Comparison of ENCODE assay signal across 8 cellular contexts in the genomic region with DNA sequence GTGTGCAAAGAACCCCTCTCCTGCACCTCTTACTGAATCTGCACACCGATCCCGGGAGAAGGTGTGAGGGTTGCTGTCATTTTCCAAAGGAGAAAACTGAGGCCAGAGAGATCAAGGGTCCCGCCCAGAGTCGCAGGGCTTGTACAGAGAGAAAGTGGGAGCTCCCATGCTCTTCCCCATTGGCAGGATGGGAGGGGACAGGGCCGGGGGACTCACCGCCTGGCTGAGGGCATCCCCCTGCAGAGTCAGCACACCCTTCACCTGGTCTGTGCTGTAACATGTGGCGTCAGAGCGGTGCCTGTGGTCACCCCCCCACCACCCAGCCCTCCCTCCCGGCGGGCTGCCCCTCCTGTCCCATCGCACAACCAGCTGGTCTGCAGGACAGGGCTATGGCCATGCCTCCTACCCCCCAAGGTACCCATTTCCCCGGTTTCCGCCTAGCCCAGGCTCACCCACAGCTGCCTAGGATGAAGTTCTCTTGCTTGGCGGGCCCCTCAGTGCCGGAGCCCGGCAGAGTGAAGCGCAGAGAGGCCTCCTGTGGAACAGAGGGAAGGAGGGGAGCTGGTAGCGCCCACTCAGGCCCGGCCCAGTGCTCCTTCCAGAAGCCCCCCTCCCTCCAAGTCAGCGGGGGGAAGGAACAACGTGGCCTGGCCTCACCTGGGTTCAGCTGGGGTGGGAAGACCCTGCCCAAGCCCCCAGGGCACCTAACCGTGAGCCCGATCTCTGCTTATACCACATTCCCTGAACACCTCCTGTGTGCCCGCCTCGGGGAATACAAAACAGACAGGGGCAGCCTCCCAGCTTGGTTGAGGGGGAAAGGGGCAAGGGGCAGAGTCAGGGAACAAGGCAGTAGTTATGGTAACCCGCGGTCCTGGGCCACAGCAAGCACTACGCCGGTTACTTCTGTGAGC. TPM values are rescaled to one million over a fixed set of nuclear protein-coding genes. Genes with fewer than 3 reads are reported as not detected.
A peak's percentile ranks its signal among the peaks of the same experiment; 100 is the strongest.
DNase-seq lines count a peak whose midpoint lies in the region; ATAC-seq and TF ChIP-seq lines count a peak whose summit lies in the region.

No MANE protein-coding gene starts in this region.

- H3K9me3 Mint-ChIP-seq in naive B cell, result no peaks in the 10 kb centered on the region

- peak overlapping the region; percentile 55 for H2AFZ ChIP-seq in KMS-11 (ENCODE audit: low read depth)

- H3K4me1 Mint-ChIP-seq in naive B cell, result peaks cover 15 to 38% (median 21%) of the 10 kb centered on the region in 3 donors

- H4K20me1 ChIP-seq in KMS-11 (ENCODE audit: insufficient read depth), result no peaks in the 10 kb centered on the region

- H3K27ac Mint-ChIP-seq in naive B cell, result peak overlapping the region in 4 of 6 donors; percentile 62 to 94 (median 88)

- H3K27me3 Mint-ChIP-seq in naive B cell, result no peaks in the 10 kb centered on the region

- H3K9ac ChIP-seq in KMS-11, result no peak overlapping the region

- H3K4me1 ChIP-seq in KMS-11 (ENCODE audit: low read depth, poor library complexity, severe bottlenecking), result peaks cover 13% of the 10 kb centered on the region

- DNase-seq in AG09309 (ENCODE audit: low read depth) (no peak), coronary artery (ENCODE audit: low spot score) (no peak), naive B cell (peak; percentile 12), MV-4-11 (lab: John Stamatoyannopoulos, UW) (no peak), kidney tubule cell (ENCODE audit: low spot score) (no peak), KG1 (lab: John Stamatoyannopoulos, UW) (no peak)
- no peak for DNase-seq in effector CD4-positive, alpha-beta T cell

- H3K4me2 ChIP-seq in KMS-11, result peak overlapping the region; percentile 46

- no peaks in the 10 kb centered on the region for H3K36me3 Mint-ChIP-seq in naive B cell

- H3K36me3 ChIP-seq in KMS-11 (ENCODE audit: insufficient read depth), result no peaks in the 10 kb centered on the region

- H3K4me3 ChIP-seq in AG09309 (ENCODE audit: control insufficient read depth, low read depth, low read length), result peak overlapping the region; percentile 50
- H3K4me3 ChIP-seq in KMS-11 (IDR thresholded peaks at IDR 0.05; ENCODE audit: insufficient read depth, low read depth, low read length), result peak overlapping the region; percentile 29
- H3K4me3 ChIP-seq in coronary artery, result peak overlapping the region; percentile 89

- peak overlapping the region; percentile 85 to 94 (median 88) for H3K4me3 Mint-ChIP-seq in naive B cell

- no peaks in the 10 kb centered on the region for H3K79me2 ChIP-seq in KMS-11 (ENCODE audit: insufficient read depth, low read depth)

- H3K27me3 ChIP-seq in KMS-11 (ENCODE audit: insufficient read depth, low read depth), result no peaks in the 10 kb centered on the region

- H3K27ac ChIP-seq in KMS-11 (peak overlapping the region; percentile 16; the same call in 1 of the 2 replicates), coronary artery (peak overlapping the region in 1 of 2 donors; percentile 92)

- no peak for ATAC-seq in naive B cell (ENCODE audit: low read depth in 2 of 2)

- TF ChIP-seq CTCF in AG09309 (IDR thresholded peaks at IDR 0.05; ENCODE audit: control insufficient read depth, insufficient read depth, low read depth, low read length, missing control alignments) (no peak), KMS-11 (conservative IDR thresholded peaks at IDR 0.05; ENCODE audit: low read depth, low read length) (no peak), coronary artery (IDR thresholded peaks at IDR 0.05) (no peak)

RNA-seq across cellular contexts. Expression of gene ROGDI, which starts 1.1 kb away (rescaled TPM):
- polyA plus RNA-seq in naive B cell (ENCODE audit: low read depth in 6 of 6), result 1 to 10 TPM; 2.7 to 8.0 (median 6.1) TPM

RNA-seq across cellular contexts. Expression of gene SMIM22, which starts 6.1 kb away (rescaled TPM):
- not detected for polyA plus RNA-seq in naive B cell (ENCODE audit: low read depth in 6 of 6)

RNA-seq across cellular contexts. Expression of gene SEPTIN12, which starts 13.2 kb away (rescaled TPM):
- not detected for polyA plus RNA-seq in naive B cell (ENCODE audit: low read depth in 6 of 6)

RNA-seq across cellular contexts. Expression of gene ZNF500, which starts 34.3 kb away (rescaled TPM):
- 10 to 100 TPM in 4 of 6 donors, 1 to 10 TPM in 1, not detected in 1; 6.7 to 19.9 (median 14.1) TPM for polyA plus RNA-seq in naive B cell (ENCODE audit: low read depth in 6 of 6)

RNA-seq across cellular contexts. Expression of gene GLYR1, which starts 45.8 kb away (rescaled TPM):
- 10 to 100 TPM; 27.8 to 49.6 (median 37.3) TPM for polyA plus RNA-seq in naive B cell (ENCODE audit: low read depth in 6 of 6)

Comparison
In these comparisons a context has a peak if more than half of its experiments do, and no peak if none do; other contexts are left out.
1. H3K4me3 ChIP-seq: peak in every context shown above with its lines; median percentile 89 in coronary artery; 50 in AG09309; 29 in KMS-11.